ENCODE assay signal across 19 cellular contexts in the genomic region with DNA sequence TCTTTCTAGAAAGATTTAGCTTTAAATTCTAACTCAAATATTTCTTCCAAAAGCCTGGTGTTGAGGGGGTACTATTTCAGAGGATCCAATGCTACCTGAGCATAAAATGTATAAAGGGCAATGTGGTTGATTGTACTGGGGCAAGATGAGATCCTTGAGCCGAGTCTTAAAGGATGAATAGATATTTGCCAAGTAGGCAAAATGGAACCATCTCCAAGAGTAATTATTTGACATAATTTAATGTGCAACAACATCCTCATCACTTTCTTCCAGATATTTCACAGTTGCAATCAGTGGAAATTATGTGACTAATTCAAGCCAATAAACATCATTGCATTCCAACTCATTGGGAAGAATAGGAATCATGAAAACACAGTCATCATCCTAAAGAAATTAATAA. TPM values are rescaled to one million over a fixed set of nuclear protein-coding genes. Genes with fewer than 3 reads are reported as not detected.
DNase-seq lines count a peak whose midpoint lies in the region; ATAC-seq, FAIRE-seq and TF ChIP-seq lines count a peak whose summit lies in the region.
"Had no signal": no experiment of that assay in that cellular context is flagged by ENCODE, and none has a peak within 500 bp of the region (broad histone marks: within the 10 kb centered on the region; RNA-seq: fewer than 3 reads in every experiment).

No MANE protein-coding gene starts in this region.

- H3K4me1 ChIP-seq in GM23248 (ENCODE audit: insufficient read depth) = peaks cover 40% of the 10 kb centered on the region
- H3K4me1 ChIP-seq in PC-3 (ENCODE audit: insufficient read depth, low read length) = peaks cover 38% of the 10 kb centered on the region
- peaks cover 28% of the 10 kb centered on the region for H3K4me1 ChIP-seq in osteoblast (ENCODE audit: insufficient read depth, low read length)
- H3K4me1 ChIP-seq: Caco-2, HAP-1 had no signal

- DNase-seq in D721Med (ENCODE audit: insufficient read length, low spot score) = no peak
- DNase-seq in GM23248 = peak; percentile 5
- no peak for DNase-seq in PC-3
- DNase-seq in osteoblast (ENCODE audit: insufficient read length, low spot score, missing footprints) = no peak
- no peak for DNase-seq in mesenteric fat pad (ENCODE audit: low spot score)
- DNase-seq in NCI-H446 treated with DMSO at 0.1 percent for 48 hours (lab: John Stamatoyannopoulos, UW) = no peak
- no peak for DNase-seq in Right ventricle myocardium inferior (ENCODE audit: missing footprints)
- DNase-seq: AML-193; Caco-2; CD4-positive, alpha-beta T cell; DMS153; DMS79; GF-D8 had no signal

- H3K9me2 ChIP-seq in GM23248 (ENCODE audit: insufficient read depth) (no peaks in the 10 kb centered on the region), PC-3 (replicated peaks; ENCODE audit: low read length) (no peaks in the 10 kb centered on the region)

- BruUV-seq in PC-3 (replicated peaks; lab: Mats Ljungman, UMichigan) = no TSS peak

- in situ Hi-C loops in GM23248 (cut with MboI) = no loop called here

- peaks cover 47% of the 10 kb centered on the region for H3F3A ChIP-seq in GM23248 (ENCODE audit: insufficient read depth)
- no peaks in the 10 kb centered on the region for H3F3A ChIP-seq in PC-3 (ENCODE audit: low read length, unreplicated experiment)

- H4K20me1 ChIP-seq in GM23248 (ENCODE audit: insufficient read depth) (no peaks in the 10 kb centered on the region), PC-3 (ENCODE audit: low read length) (no peaks in the 10 kb centered on the region), osteoblast (ENCODE audit: insufficient read depth, low read length) (no peaks in the 10 kb centered on the region)

- H2AFZ ChIP-seq in GM23248 (no peak overlapping the region), PC-3 (ENCODE audit: low read length) (no peak overlapping the region), osteoblast (ENCODE audit: low read length) (no peak overlapping the region)

- 100% methylated on average over 1 of the region's 1 CpG for WGBS in GM23248 (ENCODE audit: low coverage in 1 of 2, low lambda C conversion rate in 2 of 2, missing lambda C conversion rate in 2 of 2), 2 experiments

- H3K36me3 ChIP-seq in GM23248 (ENCODE audit: low read depth) (no peaks in the 10 kb centered on the region), PC-3 (ENCODE audit: low read depth, low read length) (no peaks in the 10 kb centered on the region), osteoblast (ENCODE audit: insufficient read depth, low read length) (no peaks in the 10 kb centered on the region)
- H3K36me3 ChIP-seq: HAP-1 had no signal

- TF ChIP-seq CTCF in D721Med (IDR thresholded peaks at IDR 0.05; ENCODE audit: insufficient read depth, missing control alignments) (no peak), PC-3 (conservative IDR thresholded peaks at IDR 0.05; ENCODE audit: low read depth, low read length) (no peak), osteoblast (IDR thresholded peaks at IDR 0.05; ENCODE audit: extremely low read depth, low read depth, low read length) (no peak)

- H3K27ac ChIP-seq in GM23248 = peak overlapping the region; percentile 28
- peak overlapping the region; percentile 27; the same call in 1 of the 2 replicates for H3K27ac ChIP-seq in PC-3 (ENCODE audit: low read length)
- H3K27ac ChIP-seq in osteoblast (ENCODE audit: low read depth, low read length) = peak overlapping the region; percentile 58
- H3K27ac ChIP-seq: C4-2B, KMS-11 had no signal

- H3K9ac ChIP-seq in GM23248 (no peak overlapping the region), PC-3 (ENCODE audit: low read length) (no peak overlapping the region)
- H3K9ac ChIP-seq: KMS-11 had no signal

- H3K4me2 ChIP-seq in GM23248 (ENCODE audit: unreplicated experiment) = peak overlapping the region; percentile 27
- H3K4me2 ChIP-seq in PC-3 (ENCODE audit: low read length) = no peak overlapping the region
- no peak overlapping the region for H3K4me2 ChIP-seq in osteoblast (ENCODE audit: insufficient read depth, low read length)
- H3K4me2 ChIP-seq: KMS-11 had no signal

- H3K9me3 ChIP-seq in GM23248 (ENCODE audit: low read depth) (no peaks in the 10 kb centered on the region), PC-3 (ENCODE audit: low read length) (no peaks in the 10 kb centered on the region), osteoblast (ENCODE audit: low read depth, low read length) (no peaks in the 10 kb centered on the region)
- H3K9me3 ChIP-seq: Caco-2, HAP-1 had no signal

- H3K27me3 ChIP-seq in GM23248 (replicated peaks; ENCODE audit: insufficient read depth) = no peaks in the 10 kb centered on the region
- no peaks in the 10 kb centered on the region for H3K27me3 ChIP-seq in PC-3 (ENCODE audit: low read length)
- H3K27me3 ChIP-seq in osteoblast (ENCODE audit: insufficient read depth, low read length) = no peaks in the 10 kb centered on the region

- peak; percentile 60 for FAIRE-seq in D721Med (lab: Jason Lieb, UNC)
- FAIRE-seq: A204.1, H1, HTR-8/SVneo had no signal

- intact Hi-C loops in PC-3 (cut with micrococcal nuclease) (no loop called here), Right ventricle myocardium inferior (cut with DNase I) (no loop called here)

- ATAC-seq in PC-3 = no peak
- no peak for ATAC-seq in Right ventricle myocardium inferior

- CTCF ChIA-PET in PC-3 (lab: Charles Lee) = no interaction called here

- H3K79me2 ChIP-seq in GM23248 (ENCODE audit: insufficient read depth) (no peaks in the 10 kb centered on the region), PC-3 (ENCODE audit: low read length) (no peaks in the 10 kb centered on the region), osteoblast (ENCODE audit: insufficient read depth, low read length) (no peaks in the 10 kb centered on the region)

- no peak overlapping the region for H3K4me3 ChIP-seq in GM23248
- H3K4me3 ChIP-seq in PC-3 (ENCODE audit: low read length) = no peak overlapping the region
- no peak overlapping the region for H3K4me3 ChIP-seq in osteoblast (ENCODE audit: insufficient read depth, low read length)
- H3K4me3 ChIP-seq: HAP-1 had no signal

- POLR2A ChIA-PET in PC-3 (lab: Charles Lee; ENCODE audit: unreplicated experiment) = no interaction called here

RNA-seq across cellular contexts. Expression of gene RGS4, which starts 30.2 kb away (rescaled TPM):
- total RNA-seq in GM23248 (2014; rRNA removed; shearing (Covaris generic)) = 27.9 and 42.9 TPM in 2 replicates
- 11.2 and 13.3 TPM in 2 replicates for polyA plus RNA-seq in GM23248 (2016; fragmentation: Nextera tagmentation; extraction: Ambion mirVana)
- 6.0 and 16.6 TPM in 2 replicates for total RNA-seq in PC-3 (2014; rRNA removed)
- total RNA-seq in osteoblast = 130 and 142 TPM in 2 replicates
- 2.1 TPM for total RNA-seq in mesenteric fat pad
- 0.92 TPM for total RNA-seq in Right ventricle myocardium inferior
- total RNA-seq: CD4-positive, alpha-beta T cell had no signal
